19 cellular contexts compared by ENCODE assay signal in genomic region chr2:24400207-24400907, GRCh38. TPM values are rescaled to one million over a fixed set of nuclear protein-coding genes. Genes with fewer than 3 reads are reported as not detected.
DNase-seq lines count a peak whose midpoint lies in the region; ATAC-seq and TF ChIP-seq lines count a peak whose summit lies in the region.
"Had no signal": no experiment of that assay in that cellular context is flagged by ENCODE, and none has a peak within 500 bp of the region (broad histone marks: within the 10 kb centered on the region; RNA-seq: fewer than 3 reads in every experiment).

No MANE protein-coding gene starts in this region.

- peaks cover 10% of the 10 kb centered on the region for H3K4me1 Mint-ChIP-seq in activated CD4-positive, alpha-beta memory T cell treated with anti-CD3 and anti-CD28 coated beads, Interleukin-2, amount 10 ng/mL, durations not matched to agents 7 days and 5 days

- POLR2A ChIA-PET in activated CD4-positive, alpha-beta memory T cell treated with anti-CD3 and anti-CD28 coated beads, Interleukin-2, amount 10 ng/mL, durations not matched to agents 7 days and 5 days (lab: Charles Lee), result interaction anchor here (1.2 kb wide), 1 partner anchor 40 kb away, joined by 3 read pairs; the partner anchor contains the start of gene ITSN2

- no peaks in the 10 kb centered on the region for H3K36me3 Mint-ChIP-seq in activated CD4-positive, alpha-beta memory T cell treated with anti-CD3 and anti-CD28 coated beads, Interleukin-2, amount 10 ng/mL, durations not matched to agents 7 days and 5 days (ENCODE audit: low read depth)
- H3K36me3 Mint-ChIP-seq: mesothelial cell of epicardium had no signal

- CTCF ChIA-PET in activated CD4-positive, alpha-beta memory T cell treated with anti-CD3 and anti-CD28 coated beads, Interleukin-2, amount 10 ng/mL, durations not matched to agents 7 days and 5 days (lab: Charles Lee), result interaction anchor here (2.7 kb wide), 1 partner anchor 9 kb away, joined by 12 read pairs; no protein-coding TSS in a partner anchor

- H3K27ac Mint-ChIP-seq in activated CD4-positive, alpha-beta memory T cell treated with anti-CD3 and anti-CD28 coated beads, Interleukin-2, amount 10 ng/mL, durations not matched to agents 7 days and 5 days, result no peak overlapping the region
- H3K27ac Mint-ChIP-seq: CD4-positive, alpha-beta T cell; T-helper 1 cell treated with Interleukin-12 subunit alpha and Interleukin-12 subunit beta and Interleukin-4 antibody, amounts not matched to agents 30 μg/mL and 1 μg/mL, for 36 hours had no signal

- no peaks in the 10 kb centered on the region for H3K36me3 ChIP-seq in mucosa of descending colon (ENCODE audit: low read depth)
- H3K36me3 ChIP-seq: SJCRH30, WERI-Rb-1 had no signal

- peak; percentile 38 for DNase-seq in Ammon's horn (ENCODE audit: low spot score)
- DNase-seq in NCI-H1417 treated with DMSO at 0.1 percent for 48 hours (lab: John Stamatoyannopoulos, UW), result peak; percentile 69
- peak; percentile 66 for DNase-seq in NCI-H748 treated with DMSO at 0.1 percent for 48 hours (lab: John Stamatoyannopoulos, UW)
- DNase-seq in mucosa of descending colon, result no peak
- DNase-seq in posterior cingulate gyrus, result no peak
- no peak for DNase-seq in activated CD4-positive, alpha-beta memory T cell treated with anti-CD3 and anti-CD28 coated beads, Interleukin-2, amount 10 ng/mL, durations not matched to agents 7 days and 5 days
- DNase-seq in ACHN, result no peak
- DNase-seq: activated CD4-positive, alpha-beta T cell treated with anti-CD3 and anti-CD28 coated beads, Interleukin-2, amount 50 U/mL, for 48 hours; amniotic stem cell; CD4-positive, alpha-beta T cell; foreskin keratinocyte; KG1; OCI-M1; SJCRH30; testis; WERI-Rb-1 had no signal

- H3K4me1 ChIP-seq in mucosa of descending colon (ENCODE audit: low read depth), result no peaks in the 10 kb centered on the region
- H3K4me1 ChIP-seq: foreskin keratinocyte, testis had no signal

- ATAC-seq in mucosa of descending colon (peak; percentile 53), GM21717 (IDR thresholded peaks at IDR 0.05; ENCODE audit: unreplicated experiment) (no peak)
- ATAC-seq: foreskin keratinocyte had no signal

- H3K4me3 Mint-ChIP-seq in activated CD4-positive, alpha-beta memory T cell treated with anti-CD3 and anti-CD28 coated beads, Interleukin-2, amount 10 ng/mL, durations not matched to agents 7 days and 5 days, result no peak overlapping the region
- H3K4me3 Mint-ChIP-seq: CD4-positive, alpha-beta T cell; mesothelial cell of epicardium; T-helper 1 cell treated with Interleukin-12 subunit alpha and Interleukin-12 subunit beta and Interleukin-4 antibody, amounts not matched to agents 30 μg/mL and 1 μg/mL, for 36 hours had no signal

- intact Hi-C loops in mucosa of descending colon (cut with DNase I, micrococcal nuclease), result no loop called here
- intact Hi-C loops in posterior cingulate gyrus (cut with DNase I), result no loop called here

- H3K4me3 ChIP-seq in mucosa of descending colon, result no peak overlapping the region
- H3K4me3 ChIP-seq: SJCRH30, testis had no signal

- TF ChIP-seq CTCF in mucosa of descending colon (IDR thresholded peaks at IDR 0.05), result no peak

- in situ Hi-C loops in ACHN (cut with HindIII; ENCODE audit: low pct_ligation_motif_present, low pct_unique_long_range_greater_than_20kb, low sequenced_read_pairs), result loop anchor here (25.0 kb wide), 1 partner anchor 412 kb away; no protein-coding TSS in a partner anchor

- H3K9me3 ChIP-seq in mucosa of descending colon, result no peaks in the 10 kb centered on the region
- H3K9me3 ChIP-seq: SJCRH30, testis had no signal

- peaks cover 5% of the 10 kb centered on the region for H3K27me3 Mint-ChIP-seq in activated CD4-positive, alpha-beta memory T cell treated with anti-CD3 and anti-CD28 coated beads, Interleukin-2, amount 10 ng/mL, durations not matched to agents 7 days and 5 days

- H3K9me3 Mint-ChIP-seq in activated CD4-positive, alpha-beta memory T cell treated with anti-CD3 and anti-CD28 coated beads, Interleukin-2, amount 10 ng/mL, durations not matched to agents 7 days and 5 days, result no peaks in the 10 kb centered on the region
- H3K9me3 Mint-ChIP-seq: CD4-positive, alpha-beta T cell; mesothelial cell of epicardium; T-helper 1 cell treated with Interleukin-12 subunit alpha and Interleukin-12 subunit beta and Interleukin-4 antibody, amounts not matched to agents 30 μg/mL and 1 μg/mL, for 36 hours had no signal

RNA-seq across cellular contexts. Expression of gene ITSN2, which starts 40.0 kb away (rescaled TPM):
- 10 to 100 TPM; 48.4 to 82.8 (median 54.0) TPM for total RNA-seq in mucosa of descending colon
- total RNA-seq in activated CD4-positive, alpha-beta memory T cell treated with anti-CD3 and anti-CD28 coated beads, Interleukin-2, amount 10 ng/mL, durations not matched to agents 7 days and 5 days, result 10 to 100 TPM; 75.6 to 75.7 TPM

Comparison
In these comparisons a context has a peak if more than half of its experiments do, and no peak if none do; other contexts are left out.
1. DNase-seq: peak in Ammon's horn (single experiment), NCI-H1417 treated with DMSO at 0.1 percent for 48 hours (single experiment) and NCI-H748 treated with DMSO at 0.1 percent for 48 hours (single experiment); none in mucosa of descending colon (0 of 3), posterior cingulate gyrus (0 of 10), activated CD4-positive, alpha-beta memory T cell treated with anti-CD3 and anti-CD28 coated beads, Interleukin-2, amount 10 ng/mL, durations not matched to agents 7 days and 5 days (single experiment) and ACHN (single experiment).